Comparison of ENCODE assay signal across 15 cellular contexts in the genomic region with DNA sequence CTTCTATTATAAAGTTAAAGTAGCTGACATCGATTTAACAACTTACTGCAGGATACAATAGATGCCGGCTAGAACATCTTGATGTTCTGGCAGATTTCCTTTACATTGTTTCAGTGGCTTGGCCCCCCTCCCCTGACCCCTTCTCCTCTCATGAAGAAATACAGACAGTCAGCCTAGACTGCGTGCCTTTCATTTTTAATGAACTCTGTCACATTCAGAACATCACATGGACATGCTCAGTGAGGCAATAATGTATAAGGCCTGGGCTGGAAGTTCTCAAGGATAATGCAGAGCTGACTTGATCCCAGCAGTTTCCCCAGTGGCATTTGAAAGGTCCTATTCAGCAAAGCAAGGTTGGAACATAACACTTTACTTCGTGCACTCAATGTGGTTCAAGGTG.
DNase-seq lines count a peak whose midpoint lies in the region; TF ChIP-seq lines count a peak whose summit lies in the region.
"Had no signal": no experiment of that assay in that cellular context is flagged by ENCODE, and none has a peak within 500 bp of the region (broad histone marks: within the 10 kb centered on the region; RNA-seq: fewer than 3 reads in every experiment).

No MANE protein-coding gene starts in this region.

- no peak overlapping the region for H3K4me3 ChIP-seq in AG10803 (ENCODE audit: low read length)
- H3K4me3 ChIP-seq in adipocyte (ENCODE audit: low read length), result no peak overlapping the region
- no peak overlapping the region for H3K4me3 ChIP-seq in choroid plexus epithelial cell (ENCODE audit: low read depth, low read length)
- H3K4me3 ChIP-seq in fibroblast of pulmonary artery (replicated peaks; ENCODE audit: low read depth, low read length), result no peak overlapping the region
- H3K4me3 ChIP-seq: BLaER1 treated with 17β-estradiol and CSF1 and Interleukin-3, amounts not matched to agents 10 nM and 100 nM; GM12878; GM23338; HAP-1 had no signal

- no peaks in the 10 kb centered on the region for H3K9me3 ChIP-seq in adipocyte (ENCODE audit: control insufficient read depth, low read length)
- H3K9me3 ChIP-seq: BLaER1 treated with 17β-estradiol and CSF1 and Interleukin-3, amounts not matched to agents 10 nM and 100 nM; HAP-1 had no signal

- peaks cover 38% of the 10 kb centered on the region for H3K4me1 ChIP-seq in adipocyte (ENCODE audit: control insufficient read depth, insufficient read depth, low read length)
- H3K4me1 ChIP-seq: BLaER1 treated with 17β-estradiol and CSF1 and Interleukin-3, amounts not matched to agents 10 nM and 100 nM had no signal

- H3K9ac ChIP-seq in adipocyte (ENCODE audit: low read length), result no peak overlapping the region
- H3K9ac ChIP-seq: BLaER1 treated with 17β-estradiol and CSF1 and Interleukin-3, amounts not matched to agents 10 nM and 100 nM had no signal

- TF ChIP-seq CTCF in AG10803 (conservative IDR thresholded peaks at IDR 0.05; ENCODE audit: low read length) (no peak), choroid plexus epithelial cell (conservative IDR thresholded peaks at IDR 0.05; ENCODE audit: low read depth, low read length) (no peak), fibroblast of pulmonary artery (IDR thresholded peaks at IDR 0.05; ENCODE audit: low read length, missing control alignments) (no peak)

- H3K27me3 ChIP-seq in adipocyte (replicated peaks; ENCODE audit: control insufficient read depth, insufficient read depth, low read length), result no peaks in the 10 kb centered on the region
- H3K27me3 ChIP-seq: BLaER1 treated with 17β-estradiol and CSF1 and Interleukin-3, amounts not matched to agents 10 nM and 100 nM had no signal

- peak; percentile 61 for DNase-seq in AG10803 (ENCODE audit: low read depth)
- peak; percentile 3 for DNase-seq in adipocyte (ENCODE audit: low read depth)
- peak; percentile 5 for DNase-seq in choroid plexus epithelial cell (ENCODE audit: low read depth)
- peak; percentile 69 for DNase-seq in fibroblast of pulmonary artery (ENCODE audit: low read depth)
- no peak for DNase-seq in inferior parietal cortex (ENCODE audit: extremely low spot score)
- DNase-seq in HuH-7 (ENCODE audit: low spot score), result no peak
- no peak for DNase-seq in stimulated activated CD4-positive, alpha-beta T cell treated with anti-CD3 and anti-CD28 coated beads, Interleukin-4, amount 100 ng/mL, for 1 hour
- DNase-seq in activated CD4-positive, alpha-beta T cell treated with anti-CD3 and anti-CD28 coated beads, Interleukin-2, amount 50 U/mL, for 4 hours, result no peak
- DNase-seq: 8988T; CD4-positive, CD25-positive, alpha-beta regulatory T cell; DMS53 had no signal

- H3K36me3 ChIP-seq in adipocyte (ENCODE audit: control insufficient read depth, insufficient read depth, low read length, severe bottlenecking), result peaks cover 17% of the 10 kb centered on the region
- H3K36me3 ChIP-seq: BLaER1 treated with 17β-estradiol and CSF1 and Interleukin-3, amounts not matched to agents 10 nM and 100 nM; HAP-1 had no signal

Comparison
In these comparisons a context has a peak if more than half of its experiments do, and no peak if none do; other contexts are left out.
1. DNase-seq: peak in AG10803 (single experiment), adipocyte (single experiment), choroid plexus epithelial cell (single experiment) and fibroblast of pulmonary artery (single experiment); none in inferior parietal cortex (single experiment), HuH-7 (single experiment), stimulated activated CD4-positive, alpha-beta T cell treated with anti-CD3 and anti-CD28 coated beads, Interleukin-4, amount 100 ng/mL, for 1 hour (single experiment) and activated CD4-positive, alpha-beta T cell treated with anti-CD3 and anti-CD28 coated beads, Interleukin-2, amount 50 U/mL, for 4 hours (0 of 2).